Comparison of ENCODE assay signal across 15 cellular contexts in the genomic region with DNA sequence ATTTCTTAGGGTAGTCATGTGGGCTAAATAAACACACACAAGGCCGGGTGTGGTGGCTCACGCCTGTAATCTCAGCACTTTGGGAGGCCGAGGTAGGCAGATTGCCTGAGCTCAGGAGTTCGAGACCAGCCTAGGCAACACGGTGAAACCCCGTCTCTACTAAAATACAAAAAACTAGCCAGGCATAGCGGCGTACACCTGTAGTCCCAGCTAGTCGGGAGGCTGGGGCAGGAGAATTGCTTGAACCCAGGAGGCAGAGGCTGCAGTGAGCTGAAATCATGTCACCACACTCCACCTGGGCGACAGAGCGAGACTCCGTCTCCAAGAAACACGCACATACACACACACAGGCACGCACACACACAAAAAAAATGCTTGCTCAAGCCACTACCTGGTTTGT. TPM values are rescaled to one million over a fixed set of nuclear protein-coding genes. Genes with fewer than 3 reads are reported as not detected.
"Had no signal": no experiment of that assay in that cellular context is flagged by ENCODE, and none has a peak within 500 bp of the region (broad histone marks: within the 10 kb centered on the region; RNA-seq: fewer than 3 reads in every experiment).

No MANE protein-coding gene starts in this region.

RNA-seq across cellular contexts. Expression of gene CLEC20A, which starts 6.6 kb away (rescaled TPM):
- total RNA-seq: activated CD4-positive, alpha-beta memory T cell treated with anti-CD3 and anti-CD28 coated beads for 36 hours; activated CD4-positive, alpha-beta memory T cell treated with anti-CD3 and anti-CD28 coated beads, Interleukin-2, amount 10 ng/mL, durations not matched to agents 7 days and 5 days; activated CD4-positive, alpha-beta T cell treated with anti-CD3 and anti-CD28 coated beads for 36 hours; activated CD4-positive, alpha-beta T cell treated with anti-CD3 and anti-CD28 coated beads, Interleukin-2, amount 10 ng/mL, durations not matched to agents 24 days and 14 days; activated CD4-positive, alpha-beta T cell treated with anti-CD3 and anti-CD28 coated beads, Interleukin-2, amount 10 ng/mL, durations not matched to agents 7 days and 5 days; activated CD8-positive, alpha-beta memory T cell treated with anti-CD3 and anti-CD28 coated beads for 36 hours; activated CD8-positive, alpha-beta memory T cell treated with anti-CD3 and anti-CD28 coated beads, Interleukin-2, amount 10 ng/mL, durations not matched to agents 7 days and 5 days; activated CD8-positive, alpha-beta T cell treated with anti-CD3 and anti-CD28 coated beads for 36 hours; activated CD8-positive, alpha-beta T cell treated with anti-CD3 and anti-CD28 coated beads, Interleukin-2, amount 10 ng/mL, durations not matched to agents 7 days and 5 days; T-cell; T-helper 1 cell treated with Interleukin-12 subunit alpha and Interleukin-12 subunit beta and Interleukin-4 antibody, amounts not matched to agents 30 ng/mL and 1 ng/mL, for 36 hours; T-helper 17 cell; T-helper 2 cell treated with Interferon-gamma antibody and Interleukin-4, amounts not matched to agents 100 ng/mL and 5 ng/mL, for 36 hours; WTC11 had no signal

RNA-seq across cellular contexts. Expression of gene TEX35, which starts 9.6 kb away (rescaled TPM):
- total RNA-seq: activated B cell treated with CpG ODN at 0.5 μM for 24 hours; activated CD4-positive, alpha-beta memory T cell treated with anti-CD3 and anti-CD28 coated beads for 36 hours; activated CD4-positive, alpha-beta memory T cell treated with anti-CD3 and anti-CD28 coated beads, Interleukin-2, amount 10 ng/mL, durations not matched to agents 7 days and 5 days; activated CD4-positive, alpha-beta T cell treated with anti-CD3 and anti-CD28 coated beads for 36 hours; activated CD4-positive, alpha-beta T cell treated with anti-CD3 and anti-CD28 coated beads, Interleukin-2, amount 10 ng/mL, durations not matched to agents 24 days and 14 days; activated CD4-positive, alpha-beta T cell treated with anti-CD3 and anti-CD28 coated beads, Interleukin-2, amount 10 ng/mL, durations not matched to agents 7 days and 5 days; activated CD8-positive, alpha-beta memory T cell treated with anti-CD3 and anti-CD28 coated beads for 36 hours; activated CD8-positive, alpha-beta memory T cell treated with anti-CD3 and anti-CD28 coated beads, Interleukin-2, amount 10 ng/mL, durations not matched to agents 7 days and 5 days; activated CD8-positive, alpha-beta T cell treated with anti-CD3 and anti-CD28 coated beads for 36 hours; activated CD8-positive, alpha-beta T cell treated with anti-CD3 and anti-CD28 coated beads, Interleukin-2, amount 10 ng/mL, durations not matched to agents 7 days and 5 days; T-cell; T-helper 1 cell treated with Interleukin-12 subunit alpha and Interleukin-12 subunit beta and Interleukin-4 antibody, amounts not matched to agents 30 ng/mL and 1 ng/mL, for 36 hours; T-helper 17 cell; T-helper 2 cell treated with Interferon-gamma antibody and Interleukin-4, amounts not matched to agents 100 ng/mL and 5 ng/mL, for 36 hours; WTC11 had no signal
